In genomic region chr7:25843467-25843866, GRCh38 we compare ENCODE assay signal across 25 cellular contexts.
DNase-seq lines count a peak whose midpoint lies in the region; ATAC-seq and TF ChIP-seq lines count a peak whose summit lies in the region.
"Had no signal": no experiment of that assay in that cellular context is flagged by ENCODE, and none has a peak within 500 bp of the region (broad histone marks: within the 10 kb centered on the region; RNA-seq: fewer than 3 reads in every experiment).

No MANE protein-coding gene starts in this region.

- in situ Hi-C loops in transverse colon (cut with MboI; ENCODE audit: low pct_ligation_motif_present in 1 of 4, low pct_unique_long_range_greater_than_20kb in 1 of 4, low sequenced_read_pairs in 3 of 4), result loop anchor here in 3 of 4 donors (10.0 to 25.0 kb wide), 6 partner anchors 181 to 589 kb away; no protein-coding TSS in a partner anchor

- TF ChIP-seq POLR2A in transverse colon (IDR thresholded peaks at IDR 0.05), result no peak

- H3K4me3 Mint-ChIP-seq in endodermal cell, result no peak overlapping the region
- H3K4me3 Mint-ChIP-seq: activated T-helper 1 cell treated with anti-CD3 and anti-CD28 coated beads, Interleukin-12 subunit alpha, Interleukin-12 subunit beta, Interleukin-2, Interleukin-4 antibody, amounts not matched to agents 30 ng/mL and 10 ng/mL and 1 ng/mL, durations not matched to agents 14 hours and 24 hours and 36 hours; neural progenitor cell; stimulated activated naive CD8-positive, alpha-beta T cell treated with anti-CD3 and anti-CD28 coated beads, Interleukin-15, Interleukin-2, amounts not matched to agents 100 ng/mL and 50 ng/mL, for 24 hours had no signal

- H3K4me3 ChIP-seq in endodermal cell (ENCODE audit: low read length) (no peak overlapping the region), thoracic aorta (no peak overlapping the region), transverse colon (no peak overlapping the region)
- H3K4me3 ChIP-seq: heart left ventricle, left ventricle myocardium inferior, neural progenitor cell, smooth muscle cell, upper lobe of left lung had no signal

- TF ChIP-seq CTCF in endodermal cell (conservative IDR thresholded peaks at IDR 0.05), result peak; percentile 56
- no peak for TF ChIP-seq CTCF in thoracic aorta (IDR thresholded peaks at IDR 0.05)
- no peak for TF ChIP-seq CTCF in transverse colon (IDR thresholded peaks at IDR 0.05)

- no peaks in the 10 kb centered on the region for H3K36me3 Mint-ChIP-seq in endodermal cell (ENCODE audit: low read depth)
- H3K36me3 Mint-ChIP-seq: neural progenitor cell had no signal

- H3K9me3 ChIP-seq in endodermal cell (ENCODE audit: control insufficient read depth, low read length) (no peaks in the 10 kb centered on the region), thoracic aorta (no peaks in the 10 kb centered on the region), transverse colon (no peaks in the 10 kb centered on the region)
- H3K9me3 ChIP-seq: heart left ventricle, left ventricle myocardium inferior, upper lobe of left lung had no signal

- H3K4me1 Mint-ChIP-seq in endodermal cell, result peaks cover 4% of the 10 kb centered on the region

- H3K27me3 ChIP-seq in endodermal cell (ENCODE audit: control insufficient read depth, insufficient read depth, low read length, poor library complexity, severe bottlenecking) (no peaks in the 10 kb centered on the region), thoracic aorta (replicated peaks; ENCODE audit: insufficient read depth) (no peaks in the 10 kb centered on the region), transverse colon (no peaks in the 10 kb centered on the region)
- H3K27me3 ChIP-seq: heart left ventricle, neural progenitor cell, upper lobe of left lung had no signal

- H3K4me1 ChIP-seq in endodermal cell (ENCODE audit: control insufficient read depth, insufficient read depth, low read length) (no peaks in the 10 kb centered on the region), thoracic aorta (ENCODE audit: control insufficient read depth in 1 of 2, low read depth in 2 of 2) (peaks cover 37 to 96% of the 10 kb centered on the region in 2 donors), transverse colon (peaks cover 0 to 29% (median 9%) of the 10 kb centered on the region in 4 donors)

- no peak for TF ChIP-seq EP300 in transverse colon (IDR thresholded peaks at IDR 0.05; ENCODE audit: low read depth)

- H3K9me3 Mint-ChIP-seq in endodermal cell, result no peaks in the 10 kb centered on the region
- H3K9me3 Mint-ChIP-seq: activated naive CD4-positive, alpha-beta T cell treated with anti-CD3 and anti-CD28 coated beads, Interleukin-2, amount 50 U/mL, for 72 hours; activated T-helper 1 cell treated with anti-CD3 and anti-CD28 coated beads, Interleukin-12 subunit alpha, Interleukin-12 subunit beta, Interleukin-2, Interleukin-4 antibody, amounts not matched to agents 30 ng/mL and 10 ng/mL and 1 ng/mL, durations not matched to agents 14 hours and 24 hours and 36 hours; stimulated activated naive CD8-positive, alpha-beta T cell treated with anti-CD3 and anti-CD28 coated beads, Interleukin-15, Interleukin-2, amounts not matched to agents 100 ng/mL and 50 ng/mL, for 24 hours had no signal

- no peak overlapping the region for H3K9ac ChIP-seq in endodermal cell (ENCODE audit: extremely low read depth, low read length, poor library complexity, severe bottlenecking)
- H3K9ac ChIP-seq: neural progenitor cell had no signal

- H3K36me3 ChIP-seq in endodermal cell (ENCODE audit: control insufficient read depth, insufficient read depth, low read length), result no peaks in the 10 kb centered on the region
- H3K36me3 ChIP-seq in thoracic aorta, result no peaks in the 10 kb centered on the region
- no peaks in the 10 kb centered on the region for H3K36me3 ChIP-seq in transverse colon
- H3K36me3 ChIP-seq: heart left ventricle, left ventricle myocardium inferior, neural progenitor cell, upper lobe of left lung had no signal

- DNase-seq in DMS 273 (lab: John Stamatoyannopoulos, UW; ENCODE audit: unreplicated experiment) (peak; percentile 38), DMS 273 treated with DMSO at 0.1 percent for 48 hours (lab: John Stamatoyannopoulos, UW) (no peak), NCI-H69 (lab: John Stamatoyannopoulos, UW) (peak; percentile 23), endodermal cell (no peak), thoracic aorta (ENCODE audit: low spot score) (no peak), transverse colon (no peak), NCI-H146 (lab: John Stamatoyannopoulos, UW) (no peak), MV-4-11 (lab: John Stamatoyannopoulos, UW) (no peak)
- DNase-seq: 8988T; activated CD4-positive, CD25-positive, alpha-beta regulatory T cell treated with anti-CD3 and anti-CD28 coated beads, Interleukin-2, amount 50 U/mL, for 72 hours; GDM1; heart left ventricle; Karpas-422; left ventricle myocardium inferior; NCI-H1092; NCI-H2029 treated with DMSO at 0.1 percent for 48 hours; NCI-H510A; stimulated activated CD4-positive, alpha-beta T cell treated with anti-CD3 and anti-CD28 coated beads, Interleukin-2, amount 100 ng/mL, for 48 hours; upper lobe of left lung had no signal

- intact Hi-C loops in transverse colon (cut with DNase I; ENCODE audit: low total_unique reads), result loop anchor here (5.0 kb wide), 1 partner anchor 1574 kb away; no protein-coding TSS in a partner anchor

- H3K27ac ChIP-seq in endodermal cell (ENCODE audit: low read depth, low read length), result no peak overlapping the region
- peak overlapping the region; percentile 61 to 81 for H3K27ac ChIP-seq in thoracic aorta
- peak overlapping the region in 1 of 4 donors; percentile 85 for H3K27ac ChIP-seq in transverse colon
- H3K27ac ChIP-seq: neural progenitor cell, RWPE1, upper lobe of left lung had no signal

- H3K27ac Mint-ChIP-seq in endodermal cell, result no peak overlapping the region
- H3K27ac Mint-ChIP-seq: activated naive CD4-positive, alpha-beta T cell treated with anti-CD3 and anti-CD28 coated beads, Interleukin-2, amount 50 U/mL, for 72 hours; activated T-helper 1 cell treated with anti-CD3 and anti-CD28 coated beads, Interleukin-12 subunit alpha, Interleukin-12 subunit beta, Interleukin-2, Interleukin-4 antibody, amounts not matched to agents 30 ng/mL and 10 ng/mL and 1 ng/mL, durations not matched to agents 14 hours and 24 hours and 36 hours; neural progenitor cell; stimulated activated naive CD8-positive, alpha-beta T cell treated with anti-CD3 and anti-CD28 coated beads, Interleukin-15, Interleukin-2, amounts not matched to agents 100 ng/mL and 50 ng/mL, for 24 hours had no signal

- ATAC-seq in thoracic aorta (ENCODE audit: insufficient number of reproducible peaks, low FRiP score, low read depth), result no peak
- ATAC-seq: activated naive CD4-positive, alpha-beta T cell treated with anti-CD3 and anti-CD28 coated beads, Interleukin-2, amount 50 U/mL, for 72 hours; heart left ventricle had no signal

- WGBS in endodermal cell (ENCODE audit: insufficient coverage in 1 of 2, insufficient read length in 1 of 2), 2 experiments, result 75 to 85% methylated on average over 4 of the region's 4 CpGs
- WGBS in transverse colon (ENCODE audit: low coverage in 1 of 2), 2 donors, result 75 to 96% methylated on average over 4 of the region's 4 CpGs

- H3K27me3 Mint-ChIP-seq in endodermal cell (ENCODE audit: insufficient read depth), result no peaks in the 10 kb centered on the region

Comparison
In these comparisons a context has a peak if more than half of its experiments do, and no peak if none do; other contexts are left out.
1. DNase-seq: peak in DMS 273 (single experiment) and NCI-H69 (single experiment); none in DMS 273 treated with DMSO at 0.1 percent for 48 hours (single experiment), endodermal cell (single experiment), thoracic aorta (single experiment), transverse colon (single experiment), NCI-H146 (single experiment) and MV-4-11 (single experiment).